Comparison of ENCODE assay signal across 8 cellular contexts in genomic region chr7:64618785-64619456, GRCh38. TPM values are rescaled to one million over a fixed set of nuclear protein-coding genes. Genes with fewer than 3 reads are reported as not detected.
DNase-seq lines count a peak whose midpoint lies in the region; ATAC-seq and TF ChIP-seq lines count a peak whose summit lies in the region.

No MANE protein-coding gene starts in this region.

- peak; percentile 67 for DNase-seq in CD1c-positive myeloid dendritic cell (ENCODE audit: extremely low spot score)
- DNase-seq in GM12865 (ENCODE audit: low read depth) = peak; percentile 41
- peak; percentile 62 for DNase-seq in NCI-H748 (lab: John Stamatoyannopoulos, UW; ENCODE audit: unreplicated experiment)
- DNase-seq in cardiac fibroblast (ENCODE audit: low read depth in 2 of 2) = peak; percentile 73 to 78
- no peak for DNase-seq in left lung
- DNase-seq in GM13976 (ENCODE audit: low spot score) = no peak
- DNase-seq in activated CD4-positive, alpha-beta T cell treated with anti-CD3 and anti-CD28 coated beads for 1 hour = no peak

- TF ChIP-seq CTCF in GM12865 (IDR thresholded peaks at IDR 0.05; ENCODE audit: insufficient read depth, low read depth, low read length, missing control alignments) (peak; percentile 17), cardiac fibroblast (IDR thresholded peaks at IDR 0.05; ENCODE audit: low read depth, low read length) (peak; percentile 37), left lung (IDR thresholded peaks at IDR 0.05) (peak; percentile 49 to 60), GM13976 (IDR thresholded peaks at IDR 0.05; ENCODE audit: borderline replicate concordance, control extremely low read depth, extremely low read depth, insufficient read depth, missing control alignments) (no peak)

- intact Hi-C loops in left lung (cut with DNase I) = loop anchor here in 1 of 2 donors (5.0 kb wide), 1 partner anchor 437 kb away; no protein-coding TSS in a partner anchor

- in situ Hi-C loops in GM13976 (cut with MboI; ENCODE audit: low sequenced_read_pairs, unreplicated experiment) = no loop called here

- H3K27ac ChIP-seq in left lung = no peak overlapping the region

- H3K4me1 ChIP-seq in left lung = no peaks in the 10 kb centered on the region

- no peaks in the 10 kb centered on the region for H3K27me3 ChIP-seq in left lung

- peak; percentile 86 for ATAC-seq in left lung
- ATAC-seq in HG02763 (IDR thresholded peaks at IDR 0.05; ENCODE audit: unreplicated experiment) = no peak

- no peaks in the 10 kb centered on the region for H3K36me3 ChIP-seq in left lung

- H3K4me3 ChIP-seq in GM12865 (ENCODE audit: low read depth, low read length) (no peak overlapping the region), cardiac fibroblast (replicated peaks in 1 of 2; ENCODE audit: low read depth in 2 of 2, low read length in 2 of 2) (no peak overlapping the region), left lung (no peak overlapping the region)

- peaks cover 0 to 24% of the 10 kb centered on the region in 2 donors for H3K9me3 ChIP-seq in left lung

RNA-seq across cellular contexts. Expression of gene ZNF107, which starts 47.0 kb away (rescaled TPM):
- total RNA-seq in left lung = 1 to 10 TPM; 3.8 to 7.3 TPM

RNA-seq across cellular contexts. Expression of gene ZNF680, which starts 56.0 kb away (rescaled TPM):
- 10 to 100 TPM; 14.0 to 20.3 TPM for total RNA-seq in left lung

Comparison
In these comparisons a context has a peak if more than half of its experiments do, and no peak if none do; other contexts are left out.
1. DNase-seq: peak in CD1c-positive myeloid dendritic cell (single experiment), GM12865 (single experiment), NCI-H748 (single experiment) and cardiac fibroblast (2 of 2); none in left lung (0 of 2), GM13976 (single experiment) and activated CD4-positive, alpha-beta T cell treated with anti-CD3 and anti-CD28 coated beads for 1 hour (single experiment).